In genomic region chr16:56371383-56371937, GRCh38 we compare ENCODE assay signal across 18 cellular contexts. TPM values are rescaled to one million over a fixed set of nuclear protein-coding genes. Genes with fewer than 3 reads are reported as not detected.
A peak's percentile ranks its signal among the peaks of the same experiment; 100 is the strongest.
DNase-seq lines count a peak whose midpoint lies in the region; ATAC-seq, FAIRE-seq and TF ChIP-seq lines count a peak whose summit lies in the region.
"Had no signal": no experiment of that assay in that cellular context is flagged by ENCODE, and none has a peak within 500 bp of the region (broad histone marks: within the 10 kb centered on the region; RNA-seq: fewer than 3 reads in every experiment).

No MANE protein-coding gene starts in this region.

- H3K9ac ChIP-seq in HepG2 (ENCODE audit: insufficient read depth, low read depth, low read length), result no peak overlapping the region
- H3K9ac ChIP-seq in rectal smooth muscle tissue (ENCODE audit: low read length), result no peak overlapping the region

- BruUV-seq in HepG2 (replicated peaks; lab: Mats Ljungman, UMichigan), result no TSS peak

- no peak overlapping the region for H3K4me2 ChIP-seq in HepG2 (ENCODE audit: low read depth, low read length)

- POLR2A ChIA-PET in CD8-positive, alpha-beta T cell (lab: Charles Lee), result no interaction called here
- POLR2A ChIA-PET in HepG2 (lab: Yijun Ruan, JAX), result interaction anchor here (1.1 kb wide), 1 partner anchor 14 kb away, joined by 4 read pairs; no protein-coding TSS in a partner anchor

- TF ChIP-seq POLR2A in HepG2 (IDR thresholded peaks at IDR 0.05; ENCODE audit: insufficient read depth in 1 of 2, low read depth in 2 of 2, low read length in 2 of 2), result no peak

- H3K27me3 Mint-ChIP-seq in CD8-positive, alpha-beta T cell (ENCODE audit: low read depth), result no peaks in the 10 kb centered on the region
- H3K27me3 Mint-ChIP-seq in T-helper 17 cell, result no peaks in the 10 kb centered on the region
- H3K27me3 Mint-ChIP-seq: activated naive CD8-positive, alpha-beta T cell treated with anti-CD3 and anti-CD28 coated beads, Interleukin-2, amount 10 ng/mL, durations not matched to agents 7 days and 5 days; central memory CD8-positive, alpha-beta T cell had no signal

- no peaks in the 10 kb centered on the region for H3K9me3 Mint-ChIP-seq in CD8-positive, alpha-beta T cell
- H3K9me3 Mint-ChIP-seq: activated naive CD8-positive, alpha-beta T cell treated with anti-CD3 and anti-CD28 coated beads, Interleukin-2, amount 10 ng/mL, durations not matched to agents 7 days and 5 days; central memory CD8-positive, alpha-beta T cell had no signal

- DNase-seq in CD8-positive, alpha-beta T cell, result no peak
- DNase-seq in T-helper 17 cell (no peak), HepG2 (ENCODE audit: low spot score) (no peak), NCI-H187 (lab: John Stamatoyannopoulos, UW) (no peak), superior temporal gyrus (ENCODE audit: extremely low spot score) (no peak), GM10266 (ENCODE audit: extremely low spot score) (no peak), NCI-H2171 (lab: John Stamatoyannopoulos, UW) (no peak)
- DNase-seq: activated CD4-positive, alpha-beta T cell treated with anti-CD3 and anti-CD28 coated beads for 1 hour; activated naive CD8-positive, alpha-beta T cell treated with anti-CD3 and anti-CD28 coated beads, Interleukin-2, amount 10 ng/mL, durations not matched to agents 7 days and 5 days; activated T-cell treated with anti-CD3 and anti-CD28 coated beads for 4 hours; AML-193; effector CD8-positive, alpha-beta T cell; NCI-H2171 treated with DMSO at 0.1 percent for 48 hours; occipital lobe; SHP77; stimulated activated naive CD8-positive, alpha-beta T cell treated with anti-CD3 and anti-CD28 coated beads, Interleukin-15, Interleukin-2, amounts not matched to agents 100 U/mL and 50 U/mL, for 24 hours had no signal

- peaks cover 12% of the 10 kb centered on the region for H3K4me1 ChIP-seq in CD8-positive, alpha-beta T cell (ENCODE audit: insufficient read depth, low read length)
- H3K4me1 ChIP-seq in HepG2 (ENCODE audit: insufficient read depth, low read length) (peaks cover 11% of the 10 kb centered on the region), rectal smooth muscle tissue (ENCODE audit: control insufficient read depth, insufficient read depth, low read length) (peaks cover 10% of the 10 kb centered on the region)

- no peaks in the 10 kb centered on the region for H3K27me3 ChIP-seq in CD8-positive, alpha-beta T cell (ENCODE audit: insufficient read depth, low read length)
- H3K27me3 ChIP-seq in HepG2 (ENCODE audit: control insufficient read depth in 1 of 2, insufficient read depth in 2 of 2, low read length in 2 of 2), result no peaks in the 10 kb centered on the region
- no peaks in the 10 kb centered on the region for H3K27me3 ChIP-seq in rectal smooth muscle tissue (ENCODE audit: control insufficient read depth, insufficient read depth, low read length)

- H3K27ac Mint-ChIP-seq in CD8-positive, alpha-beta T cell, result peak overlapping the region; percentile 28
- H3K27ac Mint-ChIP-seq in T-helper 17 cell, result peak overlapping the region; percentile 79

- intact Hi-C loops in CD8-positive, alpha-beta T cell (cut with DNase I, micrococcal nuclease), result no loop called here
- intact Hi-C loops in HepG2 (cut with micrococcal nuclease; ENCODE audit: unreplicated experiment), result loop anchor here (2.0 kb wide), 1 partner anchor 15 kb away; no protein-coding TSS in a partner anchor

- H3K9me3 ChIP-seq in CD8-positive, alpha-beta T cell (ENCODE audit: low read length), result no peaks in the 10 kb centered on the region
- H3K9me3 ChIP-seq in T-helper 17 cell (ENCODE audit: control insufficient read depth, low read length, poor library complexity, severe bottlenecking), result no peaks in the 10 kb centered on the region
- no peaks in the 10 kb centered on the region for H3K9me3 ChIP-seq in HepG2 (ENCODE audit: low read length)

- H3K27ac ChIP-seq in CD8-positive, alpha-beta T cell (ENCODE audit: low read depth, low read length), result no peak overlapping the region
- no peak overlapping the region for H3K27ac ChIP-seq in HepG2 (ENCODE audit: extremely low read length, insufficient read depth, low read length)
- peak overlapping the region; percentile 44 for H3K27ac ChIP-seq in rectal smooth muscle tissue (ENCODE audit: low read depth, low read length)

- H2AFZ ChIP-seq in HepG2 (ENCODE audit: low read length), result no peak overlapping the region

- FAIRE-seq in HepG2 (lab: Jason Lieb, UNC), result no peak

- H3K4me1 Mint-ChIP-seq in CD8-positive, alpha-beta T cell (ENCODE audit: low read depth), result peaks cover 29% of the 10 kb centered on the region
- H3K4me1 Mint-ChIP-seq in T-helper 17 cell, result peaks cover 24% of the 10 kb centered on the region

- TF ChIP-seq EP300 in HepG2 (IDR thresholded peaks at IDR 0.05; ENCODE audit: low read depth in 2 of 2, low read length in 2 of 2), result no peak
- no peak for TF ChIP-seq EP300 in HepG2 (CRISPR knock-in tag; IDR thresholded peaks at IDR 0.05; ENCODE audit: borderline replicate concordance)

- H4K20me1 ChIP-seq in HepG2 (ENCODE audit: insufficient read depth, low read length), result no peaks in the 10 kb centered on the region

- 80% methylated on average over 3 of the region's 3 CpGs for WGBS in HepG2 (ENCODE audit: low lambda C conversion rate)

- H3K36me3 Mint-ChIP-seq in CD8-positive, alpha-beta T cell, result peaks cover 63% of the 10 kb centered on the region
- peaks cover 17% of the 10 kb centered on the region for H3K36me3 Mint-ChIP-seq in T-helper 17 cell (ENCODE audit: low read depth)

- no peak for TF ChIP-seq CTCF in CD8-positive, alpha-beta T cell (IDR thresholded peaks at IDR 0.05)
- TF ChIP-seq CTCF in HepG2 (CRISPR knock-in tag; IDR thresholded peaks at IDR 0.05), result no peak
- TF ChIP-seq CTCF in GM10266 (IDR thresholded peaks at IDR 0.05; ENCODE audit: control insufficient read depth, insufficient read depth, low read depth, missing control alignments), result no peak

- no peak overlapping the region for H3K4me3 Mint-ChIP-seq in CD8-positive, alpha-beta T cell
- no peak overlapping the region for H3K4me3 Mint-ChIP-seq in T-helper 17 cell
- H3K4me3 Mint-ChIP-seq: central memory CD8-positive, alpha-beta T cell had no signal

- TF ChIP-seq RAD21 in HepG2 (CRISPR knock-in tag; IDR thresholded peaks at IDR 0.05), result no peak

- peaks cover 14% of the 10 kb centered on the region for H3K36me3 ChIP-seq in CD8-positive, alpha-beta T cell (ENCODE audit: insufficient read depth, low read length)
- peaks cover 21 to 38% of the 10 kb centered on the region in 2 experiments for H3K36me3 ChIP-seq in HepG2 (replicated peaks in 1 of 2; ENCODE audit: control insufficient read depth in 1 of 2, insufficient read depth in 2 of 2, low read length in 2 of 2)
- H3K36me3 ChIP-seq in rectal smooth muscle tissue (ENCODE audit: control insufficient read depth, insufficient read depth, low read length), result peaks cover 15% of the 10 kb centered on the region

- in situ Hi-C loops in HepG2 (cut with HindIII; ENCODE audit: extremely low pct_ligation_motif_present, low pct_unique_long_range_greater_than_20kb), result no loop called here

- ATAC-seq in CD8-positive, alpha-beta T cell, result no peak
- ATAC-seq in T-helper 17 cell (no peak), HepG2 (peak; percentile 39; the same call in 2 of the 3 replicates)

- CTCF ChIA-PET in CD8-positive, alpha-beta T cell (lab: Charles Lee), result interaction anchor here (1.3 to 1.5 kb wide), 3 partner anchors 10 to 30 kb away, joined by 3 to 7 read pairs (median 3); no protein-coding TSS in a partner anchor
- CTCF ChIA-PET in HepG2 (lab: Yijun Ruan, JAX; ENCODE audit: low intra/inter-chr PET ratio, low total read pairs), result no interaction called here

- H3K4me3 ChIP-seq in CD8-positive, alpha-beta T cell (ENCODE audit: low read depth, low read length), result no peak overlapping the region
- H3K4me3 ChIP-seq in HepG2 (replicated peaks in 1 of 3; ENCODE audit: insufficient read depth in 1 of 3, low read depth in 2 of 3, low read length in 3 of 3), result no peak overlapping the region
- no peak overlapping the region for H3K4me3 ChIP-seq in rectal smooth muscle tissue (ENCODE audit: low read length)

- H3K79me2 ChIP-seq in HepG2 (ENCODE audit: insufficient read depth, low read length), result peaks cover 3% of the 10 kb centered on the region

TF ChIP-seq in HepG2, 621 proteins besides CTCF, POLR2A, EP300 and RAD21 (continues in another document):
- TF ChIP-seq RBM22 (optimal IDR thresholded peaks at IDR 0.05; ENCODE audit: low read length) (no peak), ZNF792 (CRISPR knock-in tag; IDR thresholded peaks at IDR 0.05) (no peak), NFIB (CRISPR knock-in tag; IDR thresholded peaks at IDR 0.05; ENCODE audit: borderline replicate concordance) (no peak), ZMYM3 (CRISPR knock-in tag; IDR thresholded peaks at IDR 0.05) (no peak), GATAD2A (CRISPR knock-in tag; IDR thresholded peaks at IDR 0.05) (no peak), BORCS8-MEF2B (CRISPR knock-in tag; IDR thresholded peaks at IDR 0.05) (no peak), GPN1 (CRISPR knock-in tag; IDR thresholded peaks at IDR 0.05; ENCODE audit: borderline replicate concordance) (no peak), ZNF879 (CRISPR knock-in tag; IDR thresholded peaks at IDR 0.05) (no peak)

RNA-seq across cellular contexts. Expression of gene AMFR, which starts 53.9 kb away (rescaled TPM):
- total RNA-seq in CD8-positive, alpha-beta T cell, result 10 to 100 TPM; 75.4 to 76.4 TPM
- total RNA-seq in T-helper 17 cell (100 to 1,000 TPM in 1 of 2 donors, 10 to 100 TPM in 1; 64.8 to 102 TPM), HepG2 (2016; rRNA removed; fragmentation: Illumina TruSeq; extraction: Trizol) (80.0 and 108 TPM in 2 replicates)
- 55.3 and 57.1 TPM in 2 replicates for total RNA-seq in HepG2 (2016; cell fraction: cytosol; rRNA removed; fragmentation: Illumina TruSeq; extraction: Trizol; ENCODE audit: low read depth)
- 75.8 and 107 TPM in 2 replicates for total RNA-seq in HepG2 (2016; cell fraction: insoluble cytoplasmic fraction; rRNA removed; fragmentation: Illumina TruSeq; extraction: Trizol)
- 115 and 121 TPM in 2 replicates for total RNA-seq in HepG2 (2016; cell fraction: membrane; rRNA removed; fragmentation: Illumina TruSeq; extraction: Trizol)
- 88.4 and 97.8 TPM in 2 replicates for total RNA-seq in HepG2 (2016; cell fraction: nucleus; rRNA removed; fragmentation: Illumina TruSeq; extraction: Trizol)
- polyA plus RNA-seq in HepG2 (2011; rRNA removed), result 52.9 and 65.3 TPM in 2 replicates
- 73.6 and 88.0 TPM in 2 replicates for polyA plus RNA-seq in HepG2 (2011; cell fraction: cytosol; rRNA removed)
- 63.5 and 69.1 TPM in 2 replicates for polyA plus RNA-seq in HepG2 (2011; cell fraction: nucleus; rRNA removed)
- polyA plus RNA-seq in HepG2 (2012), result 68.8 and 77.0 TPM in 2 replicates
- polyA plus RNA-seq in HepG2 (2016; cell fraction: cytosol; fragmentation: Illumina TruSeq; extraction: Trizol; ENCODE audit: low read depth), result 27.7 and 29.0 TPM in 2 replicates
- polyA plus RNA-seq in HepG2 (2016; cell fraction: insoluble cytoplasmic fraction; fragmentation: Illumina TruSeq; extraction: Trizol; ENCODE audit: low read depth), result 47.4 and 56.2 TPM in 2 replicates
- polyA plus RNA-seq in HepG2 (2016; cell fraction: membrane; fragmentation: Illumina TruSeq; extraction: Trizol; ENCODE audit: low read depth), result 56.5 and 62.9 TPM in 2 replicates
- 75.6 and 79.3 TPM in 2 replicates for polyA plus RNA-seq in HepG2 (2016; cell fraction: nucleus; fragmentation: Illumina TruSeq; extraction: Trizol; ENCODE audit: insufficient read depth, low read depth)
- polyA minus RNA-seq in HepG2 (2011; rRNA and poly(A)+ RNA removed; ENCODE audit: low replicate concordance), result 174 and 688 TPM in 2 replicates
- 186 and 219 TPM in 2 replicates for polyA minus RNA-seq in HepG2 (2011; cell fraction: cytosol; rRNA and poly(A)+ RNA removed)
- 164 and 181 TPM in 2 replicates for polyA minus RNA-seq in HepG2 (2011; cell fraction: nucleus; rRNA and poly(A)+ RNA removed)
